8 cellular contexts compared by ENCODE assay signal in the genomic region with DNA sequence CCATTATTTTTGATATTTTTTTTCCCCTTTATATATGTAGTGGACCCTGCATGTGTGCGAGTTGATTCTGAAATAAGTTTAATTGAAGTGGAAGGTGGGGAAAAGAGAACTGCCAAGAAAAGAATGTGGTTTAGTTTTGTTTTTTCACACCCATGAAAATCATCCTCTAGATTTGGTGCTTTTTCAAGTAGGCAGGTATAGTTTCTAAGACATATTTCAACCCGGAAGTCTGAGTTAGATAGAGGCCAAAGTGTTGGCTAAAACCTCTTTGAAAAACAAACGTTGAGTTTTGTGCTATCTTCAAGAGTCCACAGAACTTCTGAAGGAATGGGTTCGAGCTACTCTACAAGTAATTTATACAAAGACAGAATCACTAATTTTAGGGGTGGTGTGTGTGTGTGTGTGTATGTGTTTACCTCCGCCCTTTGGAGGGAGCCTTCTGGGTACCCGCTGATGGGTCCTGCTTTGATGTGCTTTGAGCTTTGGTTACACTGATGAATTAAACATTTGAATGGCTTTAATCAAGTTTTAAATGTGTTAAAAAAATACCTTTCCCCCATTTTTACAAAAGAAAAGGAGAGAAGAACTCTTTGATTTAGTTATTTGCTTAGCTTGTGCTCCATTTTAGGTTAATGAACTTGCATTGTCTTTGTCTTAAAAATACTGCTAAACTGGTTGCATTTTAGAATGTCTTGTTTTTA. TPM values are rescaled to one million over a fixed set of nuclear protein-coding genes. Genes with fewer than 3 reads are reported as not detected.
DNase-seq lines count a peak whose midpoint lies in the region; ATAC-seq and TF ChIP-seq lines count a peak whose summit lies in the region.

No MANE protein-coding gene starts in this region.

- H3K9me3 ChIP-seq in iPS-20b (ENCODE audit: insufficient read depth, low read depth, low read length) (no peaks in the 10 kb centered on the region), thoracic aorta (no peaks in the 10 kb centered on the region)

- ATAC-seq in activated T-helper 17 cell treated with anti-CD3 and anti-CD28 coated beads, Interleukin-2, amount 50 U/mL, for 72 hours (replicated peaks) = no peak
- ATAC-seq in thoracic aorta (ENCODE audit: insufficient number of reproducible peaks, low FRiP score, low read depth) (no peak), GM21737 (IDR thresholded peaks at IDR 0.05; ENCODE audit: unreplicated experiment) (no peak)

- H3K9me3 Mint-ChIP-seq in activated CD4-positive, alpha-beta T cell treated with anti-CD3 and anti-CD28 coated beads, Interleukin-2, amount 10 ng/mL, durations not matched to agents 7 days and 5 days = no peaks in the 10 kb centered on the region
- no peaks in the 10 kb centered on the region for H3K9me3 Mint-ChIP-seq in activated T-helper 17 cell treated with anti-CD3 and anti-CD28 coated beads, Interleukin-2, amount 50 U/mL, for 72 hours

- peaks cover 62% of the 10 kb centered on the region for H3K4me1 Mint-ChIP-seq in activated CD4-positive, alpha-beta T cell treated with anti-CD3 and anti-CD28 coated beads, Interleukin-2, amount 10 ng/mL, durations not matched to agents 7 days and 5 days
- peaks cover 43% of the 10 kb centered on the region for H3K4me1 Mint-ChIP-seq in activated T-helper 17 cell treated with anti-CD3 and anti-CD28 coated beads, Interleukin-2, amount 50 U/mL, for 72 hours

- POLR2A ChIA-PET in activated CD4-positive, alpha-beta T cell treated with anti-CD3 and anti-CD28 coated beads, Interleukin-2, amount 10 ng/mL, durations not matched to agents 7 days and 5 days (lab: Charles Lee) = no interaction called here

- TF ChIP-seq CTCF in thoracic aorta (IDR thresholded peaks at IDR 0.05) = no peak

- no peaks in the 10 kb centered on the region for H3K27me3 Mint-ChIP-seq in activated CD4-positive, alpha-beta T cell treated with anti-CD3 and anti-CD28 coated beads, Interleukin-2, amount 10 ng/mL, durations not matched to agents 7 days and 5 days
- no peaks in the 10 kb centered on the region for H3K27me3 Mint-ChIP-seq in activated T-helper 17 cell treated with anti-CD3 and anti-CD28 coated beads, Interleukin-2, amount 50 U/mL, for 72 hours

- H3K4me1 ChIP-seq in iPS-20b (ENCODE audit: insufficient read depth, low read length) (peaks cover 33% of the 10 kb centered on the region), thoracic aorta (ENCODE audit: control insufficient read depth in 1 of 2, low read depth in 2 of 2) (peaks cover 6 to 37% of the 10 kb centered on the region in 2 donors)

- H3K4me3 ChIP-seq in iPS-20b (ENCODE audit: low read length) (peak overlapping the region; percentile 90; the same call in 1 of the 2 replicates), thoracic aorta (peak overlapping the region; percentile 100)

- peaks cover 11% of the 10 kb centered on the region for H3K36me3 Mint-ChIP-seq in activated CD4-positive, alpha-beta T cell treated with anti-CD3 and anti-CD28 coated beads, Interleukin-2, amount 10 ng/mL, durations not matched to agents 7 days and 5 days (ENCODE audit: low read depth)
- peaks cover 15% of the 10 kb centered on the region for H3K36me3 Mint-ChIP-seq in activated T-helper 17 cell treated with anti-CD3 and anti-CD28 coated beads, Interleukin-2, amount 50 U/mL, for 72 hours (ENCODE audit: low read depth)

- peak overlapping the region; percentile 87 for H3K27ac Mint-ChIP-seq in activated CD4-positive, alpha-beta T cell treated with anti-CD3 and anti-CD28 coated beads, Interleukin-2, amount 10 ng/mL, durations not matched to agents 7 days and 5 days
- H3K27ac Mint-ChIP-seq in activated T-helper 17 cell treated with anti-CD3 and anti-CD28 coated beads, Interleukin-2, amount 50 U/mL, for 72 hours = peak overlapping the region; percentile 78

- H3K27me3 ChIP-seq in iPS-20b (ENCODE audit: insufficient read depth, low read length) = peaks cover 68% of the 10 kb centered on the region
- H3K27me3 ChIP-seq in thoracic aorta (replicated peaks; ENCODE audit: insufficient read depth) = no peaks in the 10 kb centered on the region

- H3K4me3 Mint-ChIP-seq in activated CD4-positive, alpha-beta T cell treated with anti-CD3 and anti-CD28 coated beads, Interleukin-2, amount 10 ng/mL, durations not matched to agents 7 days and 5 days = peak overlapping the region; percentile 80
- H3K4me3 Mint-ChIP-seq in activated T-helper 17 cell treated with anti-CD3 and anti-CD28 coated beads, Interleukin-2, amount 50 U/mL, for 72 hours = peak overlapping the region; percentile 85

- CTCF ChIA-PET in activated CD4-positive, alpha-beta T cell treated with anti-CD3 and anti-CD28 coated beads, Interleukin-2, amount 10 ng/mL, durations not matched to agents 7 days and 5 days (lab: Charles Lee) = interaction anchor here (1.3 to 1.5 kb wide), 2 partner anchors 28 to 36 kb away, joined by 3 to 5 read pairs; no protein-coding TSS in a partner anchor

- H3K9ac ChIP-seq in iPS-20b (ENCODE audit: low read depth, low read length) = no peak overlapping the region

- H3K36me3 ChIP-seq in iPS-20b (ENCODE audit: insufficient read depth, low read depth, low read length) (no peaks in the 10 kb centered on the region), thoracic aorta (no peaks in the 10 kb centered on the region)

- no peak for DNase-seq in activated CD4-positive, alpha-beta T cell treated with anti-CD3 and anti-CD28 coated beads, Interleukin-2, amount 10 ng/mL, durations not matched to agents 7 days and 5 days
- no peak for DNase-seq in activated CD4-positive, alpha-beta T cell treated with anti-CD3 and anti-CD28 coated beads for 4 hours
- DNase-seq in thoracic aorta (ENCODE audit: low spot score) = no peak
- no peak for DNase-seq in GOT3 (lab: John Stamatoyannopoulos, UW)
- DNase-seq in LoVo (ENCODE audit: low spot score) = no peak

- H3K27ac ChIP-seq in iPS-20b (ENCODE audit: low read length) (no peak overlapping the region), thoracic aorta (peak overlapping the region in 1 of 2 donors; percentile 85)

RNA-seq across cellular contexts. Expression of gene RREB1, which starts 2.5 kb away (rescaled TPM):
- total RNA-seq in activated CD4-positive, alpha-beta T cell treated with anti-CD3 and anti-CD28 coated beads, Interleukin-2, amount 10 ng/mL, durations not matched to agents 7 days and 5 days = 10 to 100 TPM; 27.2 to 30.1 TPM
- total RNA-seq in activated T-helper 17 cell treated with anti-CD3 and anti-CD28 coated beads, Interleukin-2, amount 50 U/mL, for 72 hours = 10 to 100 TPM; 14.8 to 21.9 TPM
- 10 to 100 TPM; 30.6 to 39.3 TPM for total RNA-seq in thoracic aorta
